Comparison of ENCODE assay signal across 8 cellular contexts in the genomic region with DNA sequence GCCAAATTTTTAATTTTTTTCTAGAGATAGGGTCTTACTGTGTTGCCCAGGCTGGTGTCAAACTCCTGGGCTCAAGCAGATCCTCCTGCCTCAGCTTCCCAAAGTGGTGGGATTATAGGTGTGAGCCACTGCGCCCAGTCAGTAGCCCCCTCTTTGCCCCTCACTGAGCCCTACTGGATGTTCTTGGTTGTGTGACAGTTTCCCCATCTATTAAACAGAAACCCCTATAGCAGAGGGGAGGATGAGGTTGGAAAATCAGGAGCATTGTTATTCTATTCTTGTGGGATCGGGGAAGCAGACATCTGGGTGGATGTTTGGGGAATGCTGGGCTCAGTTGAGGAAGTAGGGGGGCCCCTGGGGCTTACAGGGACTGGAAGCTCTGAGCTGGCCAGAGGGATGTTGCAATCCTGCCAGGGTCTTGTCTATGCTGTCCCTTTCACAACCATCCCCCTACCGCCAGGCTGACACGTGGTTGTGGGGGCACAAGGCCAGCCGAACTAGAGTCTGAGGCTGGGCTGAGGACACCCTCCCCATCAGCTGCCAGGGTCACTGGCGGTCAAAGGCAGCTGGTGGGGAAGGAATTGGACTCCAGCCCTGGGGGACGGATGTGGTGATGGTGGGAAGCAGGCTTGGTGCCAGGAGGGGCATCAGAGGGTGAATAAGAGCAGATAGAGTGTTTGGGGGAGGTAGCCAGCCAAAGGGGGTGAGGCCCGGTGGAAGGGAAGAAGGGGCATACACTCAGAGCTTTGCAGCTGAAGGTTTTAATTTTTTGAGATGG. TPM values are rescaled to one million over a fixed set of nuclear protein-coding genes. Genes with fewer than 3 reads are reported as not detected.
DNase-seq lines count a peak whose midpoint lies in the region; ATAC-seq and TF ChIP-seq lines count a peak whose summit lies in the region.
"Had no signal": no experiment of that assay in that cellular context is flagged by ENCODE, and none has a peak within 500 bp of the region (broad histone marks: within the 10 kb centered on the region; RNA-seq: fewer than 3 reads in every experiment).

No MANE protein-coding gene starts in this region.

- H3K9me3 Mint-ChIP-seq in mesothelial cell of epicardium = no peaks in the 10 kb centered on the region
- H3K9me3 Mint-ChIP-seq in activated T-cell treated with anti-CD3 and anti-CD28 coated beads, Interleukin-2, amount 50 U/mL, for 72 hours = no peaks in the 10 kb centered on the region

- H3K36me3 Mint-ChIP-seq in mesothelial cell of epicardium = no peaks in the 10 kb centered on the region
- no peaks in the 10 kb centered on the region for H3K36me3 Mint-ChIP-seq in activated T-cell treated with anti-CD3 and anti-CD28 coated beads, Interleukin-2, amount 50 U/mL, for 72 hours (ENCODE audit: insufficient read depth in 2 of 2)

- ATAC-seq in HG03280 (IDR thresholded peaks at IDR 0.05; ENCODE audit: unreplicated experiment) = no peak
- ATAC-seq in activated T-cell treated with anti-CD3 and anti-CD28 coated beads, Interleukin-2, amount 50 U/mL, for 72 hours (replicated peaks in 1 of 2) = no peak

- peak; percentile 95 for DNase-seq in Ammon's horn (ENCODE audit: low spot score)
- DNase-seq in astrocyte of the hippocampus (ENCODE audit: low read depth, low spot score) = peak; percentile 19
- no peak for DNase-seq in mesothelial cell of epicardium (ENCODE audit: low spot score in 2 of 2, unreplicated experiment in 2 of 2)
- no peak for DNase-seq in activated CD4-positive, alpha-beta T cell treated with anti-CD3 and anti-CD28 coated beads for 1 hour
- DNase-seq in activated T-cell treated with anti-CD3 and anti-CD28 coated beads, Interleukin-2, amount 50 U/mL, for 72 hours = no peak
- DNase-seq: mesendoderm, NCI-H2227 treated with DMSO at 0.1 percent for 48 hours had no signal

- TF ChIP-seq CTCF in mesothelial cell of epicardium (IDR thresholded peaks at IDR 0.05; ENCODE audit: unreplicated experiment) = no peak

- peaks cover 6% of the 10 kb centered on the region for H3K4me1 Mint-ChIP-seq in mesothelial cell of epicardium
- H3K4me1 Mint-ChIP-seq in activated T-cell treated with anti-CD3 and anti-CD28 coated beads, Interleukin-2, amount 50 U/mL, for 72 hours (ENCODE audit: low read depth) = peaks cover 13% of the 10 kb centered on the region

- H3K4me3 Mint-ChIP-seq in mesothelial cell of epicardium = no peak overlapping the region
- no peak overlapping the region for H3K4me3 Mint-ChIP-seq in activated T-cell treated with anti-CD3 and anti-CD28 coated beads, Interleukin-2, amount 50 U/mL, for 72 hours

- peak overlapping the region; percentile 56 for H3K27ac Mint-ChIP-seq in mesothelial cell of epicardium
- H3K27ac Mint-ChIP-seq in activated T-cell treated with anti-CD3 and anti-CD28 coated beads, Interleukin-2, amount 50 U/mL, for 72 hours = no peak overlapping the region

- H3K27me3 Mint-ChIP-seq in mesothelial cell of epicardium (ENCODE audit: low read depth) = peaks cover 9% of the 10 kb centered on the region
- H3K27me3 Mint-ChIP-seq in activated T-cell treated with anti-CD3 and anti-CD28 coated beads, Interleukin-2, amount 50 U/mL, for 72 hours (ENCODE audit: low read depth) = peaks cover 24% of the 10 kb centered on the region

RNA-seq across cellular contexts. Expression of a gene that starts 10.9 kb away (rescaled TPM):
- 18.6 to 20.0 TPM (median 18.6 TPM) in 3 replicates for total RNA-seq in mesothelial cell of epicardium
- total RNA-seq in activated T-cell treated with anti-CD3 and anti-CD28 coated beads, Interleukin-2, amount 50 U/mL, for 72 hours = not detected

RNA-seq across cellular contexts. Expression of a gene that starts 16.7 kb away (rescaled TPM):
- total RNA-seq in mesothelial cell of epicardium = not detected in 3 replicates
- total RNA-seq in activated T-cell treated with anti-CD3 and anti-CD28 coated beads, Interleukin-2, amount 50 U/mL, for 72 hours = not detected

RNA-seq across cellular contexts. Expression of a gene that starts 19.7 kb away (rescaled TPM):
- 285 to 290 TPM (median 289 TPM) in 3 replicates for total RNA-seq in mesothelial cell of epicardium
- total RNA-seq in activated T-cell treated with anti-CD3 and anti-CD28 coated beads, Interleukin-2, amount 50 U/mL, for 72 hours = 1 to 10 TPM; 2.1 TPM

RNA-seq across cellular contexts. Expression of a gene that starts 20.5 kb away (rescaled TPM):
- not detected in 3 replicates for total RNA-seq in mesothelial cell of epicardium
- total RNA-seq in activated T-cell treated with anti-CD3 and anti-CD28 coated beads, Interleukin-2, amount 50 U/mL, for 72 hours = not detected

RNA-seq across cellular contexts. Expression of a gene that starts 29.9 kb away (rescaled TPM):
- 85.6 to 89.6 TPM (median 85.6 TPM) in 3 replicates for total RNA-seq in mesothelial cell of epicardium
- 10 to 100 TPM; 44.7 to 50.0 TPM for total RNA-seq in activated T-cell treated with anti-CD3 and anti-CD28 coated beads, Interleukin-2, amount 50 U/mL, for 72 hours

Comparison
In these comparisons a context has a peak if more than half of its experiments do, and no peak if none do; other contexts are left out.
1. DNase-seq: peak in Ammon's horn (single experiment) and astrocyte of the hippocampus (single experiment); none in mesothelial cell of epicardium (0 of 2), activated CD4-positive, alpha-beta T cell treated with anti-CD3 and anti-CD28 coated beads for 1 hour (single experiment) and activated T-cell treated with anti-CD3 and anti-CD28 coated beads, Interleukin-2, amount 50 U/mL, for 72 hours (0 of 2).
2. RNA of a gene that starts 10.9 kb away (total RNA-seq): 18.6 to 20.0 TPM in mesothelial cell of epicardium; not detected in activated T-cell treated with anti-CD3 and anti-CD28 coated beads, Interleukin-2, amount 50 U/mL, for 72 hours; every median in the first group is over 10 times any median in the second.
3. RNA of a gene that starts 19.7 kb away (total RNA-seq): 285 to 290 TPM in mesothelial cell of epicardium; 2.1 TPM in activated T-cell treated with anti-CD3 and anti-CD28 coated beads, Interleukin-2, amount 50 U/mL, for 72 hours; every median in the first group is over 10 times any median in the second.